In genomic region chr5:159184858-159185381, GRCh38 we compare ENCODE assay signal across 8 cellular contexts. TPM values are rescaled to one million over a fixed set of nuclear protein-coding genes. Genes with fewer than 3 reads are reported as not detected.
DNase-seq lines count a peak whose midpoint lies in the region; ATAC-seq and TF ChIP-seq lines count a peak whose summit lies in the region.

No MANE protein-coding gene starts in this region.

- no peak overlapping the region for H3K4me3 Mint-ChIP-seq in activated CD4-positive, alpha-beta memory T cell treated with anti-CD3 and anti-CD28 coated beads, Interleukin-2, amount 10 ng/mL, durations not matched to agents 7 days and 5 days

- H3K9me3 ChIP-seq in HAP-1, result no peaks in the 10 kb centered on the region
- no peaks in the 10 kb centered on the region for H3K9me3 ChIP-seq in upper lobe of right lung

- ATAC-seq in upper lobe of right lung, result no peak
- no peak for ATAC-seq in HG02885 (IDR thresholded peaks at IDR 0.05; ENCODE audit: poor library complexity, unreplicated experiment)

- H3K27me3 ChIP-seq in HAP-1 (ENCODE audit: low read depth) (no peaks in the 10 kb centered on the region), upper lobe of right lung (no peaks in the 10 kb centered on the region)

- intact Hi-C loops in upper lobe of right lung (cut with DNase I), result no loop called here

- POLR2A ChIA-PET in activated CD4-positive, alpha-beta memory T cell treated with anti-CD3 and anti-CD28 coated beads, Interleukin-2, amount 10 ng/mL, durations not matched to agents 7 days and 5 days (lab: Charles Lee), result interaction anchor here (3.0 kb wide), 1 partner anchor 23 kb away, joined by 13 read pairs; no protein-coding TSS in a partner anchor

- H3K4me1 ChIP-seq in HAP-1, result peaks cover 20% of the 10 kb centered on the region
- peaks cover 61% of the 10 kb centered on the region for H3K4me1 ChIP-seq in upper lobe of right lung

- CTCF ChIA-PET in activated CD4-positive, alpha-beta memory T cell treated with anti-CD3 and anti-CD28 coated beads, Interleukin-2, amount 10 ng/mL, durations not matched to agents 7 days and 5 days (lab: Charles Lee), result interaction anchor here (1.1 to 1.8 kb wide), 2 partner anchors 13 to 28 kb away, joined by 3 to 5 read pairs; no protein-coding TSS in a partner anchor

- H3K4me1 Mint-ChIP-seq in activated CD4-positive, alpha-beta memory T cell treated with anti-CD3 and anti-CD28 coated beads, Interleukin-2, amount 10 ng/mL, durations not matched to agents 7 days and 5 days, result peaks cover 47% of the 10 kb centered on the region

- no peaks in the 10 kb centered on the region for H3K9me3 Mint-ChIP-seq in activated CD4-positive, alpha-beta memory T cell treated with anti-CD3 and anti-CD28 coated beads, Interleukin-2, amount 10 ng/mL, durations not matched to agents 7 days and 5 days

- H3K4me3 ChIP-seq in HAP-1 (no peak overlapping the region), upper lobe of right lung (no peak overlapping the region)

- peak overlapping the region; percentile 4 for H3K27ac Mint-ChIP-seq in activated CD4-positive, alpha-beta memory T cell treated with anti-CD3 and anti-CD28 coated beads, Interleukin-2, amount 10 ng/mL, durations not matched to agents 7 days and 5 days

- in situ Hi-C loops in ACHN (cut with HindIII; ENCODE audit: low pct_ligation_motif_present, low pct_unique_long_range_greater_than_20kb, low sequenced_read_pairs), result no loop called here
- in situ Hi-C loops in HAP-1 (cut with MboI; ENCODE audit: low sequenced_read_pairs), result no loop called here

- TF ChIP-seq CTCF in upper lobe of right lung (IDR thresholded peaks at IDR 0.05), result no peak

- H3K27me3 Mint-ChIP-seq in activated CD4-positive, alpha-beta memory T cell treated with anti-CD3 and anti-CD28 coated beads, Interleukin-2, amount 10 ng/mL, durations not matched to agents 7 days and 5 days, result no peaks in the 10 kb centered on the region

- H3K36me3 ChIP-seq in HAP-1 (replicated peaks), result peaks cover 10% of the 10 kb centered on the region; the same call in 1 of the 2 replicates
- peaks cover 14% of the 10 kb centered on the region for H3K36me3 ChIP-seq in upper lobe of right lung

- DNase-seq in ACHN, result peak; percentile 60
- DNase-seq in HAP-1 (ENCODE audit: low spot score in 2 of 2), result peak; percentile 29 to 64
- no peak for DNase-seq in activated CD4-positive, alpha-beta memory T cell treated with anti-CD3 and anti-CD28 coated beads, Interleukin-2, amount 10 ng/mL, durations not matched to agents 7 days and 5 days
- peak; percentile 35 for DNase-seq in hepatic stellate cell (ENCODE audit: low spot score)
- no peak for DNase-seq in upper lobe of right lung
- DNase-seq in NCI-H1417 treated with DMSO at 0.1 percent for 48 hours (lab: John Stamatoyannopoulos, UW), result no peak
- DNase-seq in NCI-H2196 treated with DMSO at 0.1 percent for 48 hours (lab: John Stamatoyannopoulos, UW; ENCODE audit: unreplicated experiment), result no peak

- peaks cover 52% of the 10 kb centered on the region for H3K36me3 Mint-ChIP-seq in activated CD4-positive, alpha-beta memory T cell treated with anti-CD3 and anti-CD28 coated beads, Interleukin-2, amount 10 ng/mL, durations not matched to agents 7 days and 5 days (ENCODE audit: low read depth)

- H3K27ac ChIP-seq in upper lobe of right lung, result peak overlapping the region; percentile 78

RNA-seq across cellular contexts. Expression of gene RNF145, which starts 24.4 kb away (rescaled TPM):
- 100 to 1,000 TPM; 126 to 127 TPM for total RNA-seq in activated CD4-positive, alpha-beta memory T cell treated with anti-CD3 and anti-CD28 coated beads, Interleukin-2, amount 10 ng/mL, durations not matched to agents 7 days and 5 days
- total RNA-seq in upper lobe of right lung, result 220 TPM

Comparison
In these comparisons a context has a peak if more than half of its experiments do, and no peak if none do; other contexts are left out.
1. DNase-seq: peak in ACHN (single experiment), HAP-1 (2 of 2) and hepatic stellate cell (single experiment); none in activated CD4-positive, alpha-beta memory T cell treated with anti-CD3 and anti-CD28 coated beads, Interleukin-2, amount 10 ng/mL, durations not matched to agents 7 days and 5 days (single experiment), upper lobe of right lung (single experiment), NCI-H1417 treated with DMSO at 0.1 percent for 48 hours (single experiment) and NCI-H2196 treated with DMSO at 0.1 percent for 48 hours (single experiment).